Comparison of ENCODE assay signal across 8 cellular contexts in the genomic region with DNA sequence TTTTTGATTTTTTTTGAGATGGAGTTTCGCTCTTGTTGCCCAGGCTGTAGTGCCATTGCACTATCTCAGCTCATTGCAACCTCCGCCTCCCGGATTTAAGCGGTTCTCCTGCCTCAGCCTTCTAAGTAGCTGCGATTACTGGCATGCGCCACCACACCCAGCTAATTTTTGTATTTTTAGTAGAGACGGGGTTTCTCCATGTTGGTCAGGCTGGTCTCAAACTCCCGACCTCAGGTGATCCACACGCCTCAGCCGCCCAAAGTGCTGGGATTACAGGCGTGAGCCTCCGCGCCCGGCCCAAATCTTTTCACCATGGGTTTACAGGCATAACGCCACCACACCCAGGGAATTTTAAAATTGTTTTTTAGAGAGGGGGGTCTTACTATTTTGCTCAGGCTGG. TPM values are rescaled to one million over a fixed set of nuclear protein-coding genes. Genes with fewer than 3 reads are reported as not detected.
DNase-seq lines count a peak whose midpoint lies in the region; ATAC-seq, FAIRE-seq and TF ChIP-seq lines count a peak whose summit lies in the region.
"Not testable (repeated sequence)": the region's sequence is repeated elsewhere in the genome, so short reads cannot be mapped to it uniquely, and the experiment has no call there.

No MANE protein-coding gene starts in this region.

- not testable (repeated sequence) for H3K23ac ChIP-seq in H9 (ENCODE audit: insufficient read length, low read depth, low read length)

- FAIRE-seq in A549 (lab: Jason Lieb, UNC) = not testable (repeated sequence)

- not testable (repeated sequence) for H4K8ac ChIP-seq in H9 (replicated peaks; ENCODE audit: insufficient read length, low read depth, low read length)

- H4K5ac ChIP-seq in H9 (ENCODE audit: insufficient read length, low read depth, low read length) = not testable (repeated sequence)

- H3T11ph ChIP-seq in H9 (ENCODE audit: low read length) = not testable (repeated sequence)

- not testable (repeated sequence) for H3K79me1 ChIP-seq in H9 (ENCODE audit: insufficient read depth, low read depth, low read length, poor library complexity, severe bottlenecking)

- not testable (repeated sequence) for H3K4ac ChIP-seq in H9 (ENCODE audit: low read depth, low read length)

- H2AFZ ChIP-seq in H9 (ENCODE audit: low read length); neural progenitor cell (replicated peaks): not testable (repeated sequence)

- H3K9me3 ChIP-seq in A549; H9 (ENCODE audit: control insufficient read depth, low read depth, low read length); SK-N-MC (ENCODE audit: low read depth, low read length); right cardiac atrium (ENCODE audit: control insufficient read depth, low read length); neural progenitor cell (ENCODE audit: low read depth); testis: not testable (repeated sequence)

- intact Hi-C loops in activated T-helper 1 cell treated with anti-CD3 and anti-CD28 coated beads, Interleukin-12 subunit alpha, Interleukin-12 subunit beta, Interleukin-2, Interleukin-4 antibody, amounts not matched to agents 30 ng/mL and 10 ng/mL and 1 ng/mL, durations not matched to agents 14 hours and 24 hours and 36 hours (cut with micrococcal nuclease) = loop anchor here (5.0 kb wide), 1 partner anchor 1708 kb away; no protein-coding TSS in a partner anchor
- intact Hi-C loops in right cardiac atrium (cut with DNase I); testis (cut with DNase I; ENCODE audit: low total_unique reads): not testable (repeated sequence)

- CTCF ChIA-PET in A549 (lab: Yijun Ruan, JAX) = interaction anchor here (1.1 kb wide), 1 partner anchor 18 kb away, joined by 3 read pairs; no protein-coding TSS in a partner anchor

- H3K36me3 Mint-ChIP-seq in H9 (ENCODE audit: insufficient read depth in 1 of 3, low read depth in 3 of 3) (peaks cover 19 to 56% (median 37%) of the 10 kb centered on the region in 3 experiments; a peak in 6 of 7 replicates), neural progenitor cell (peaks cover 26% of the 10 kb centered on the region)
- H3K36me3 Mint-ChIP-seq in activated T-helper 1 cell treated with anti-CD3 and anti-CD28 coated beads, Interleukin-12 subunit alpha, Interleukin-12 subunit beta, Interleukin-2, Interleukin-4 antibody, amounts not matched to agents 30 ng/mL and 10 ng/mL and 1 ng/mL, durations not matched to agents 14 hours and 24 hours and 36 hours (ENCODE audit: low read depth) = peaks cover 32% of the 10 kb centered on the region
- H3K36me3 Mint-ChIP-seq in central memory CD8-positive, alpha-beta T cell (ENCODE audit: insufficient read depth) = peaks cover 42% of the 10 kb centered on the region

- not testable (repeated sequence) for H3K79me2 ChIP-seq in H9 (ENCODE audit: insufficient read depth, low read length)
- peaks cover 51% of the 10 kb centered on the region for H3K79me2 ChIP-seq in neural progenitor cell (ENCODE audit: low read depth)

- TF ChIP-seq RAD21 in A549 (conservative IDR thresholded peaks at IDR 0.05 in 1 of 2, IDR thresholded peaks at IDR 0.05 in 1 of 2) = not testable (repeated sequence)

- TF ChIP-seq CTCF in A549 (IDR thresholded peaks at IDR 0.05); H9 (conservative IDR thresholded peaks at IDR 0.05); neural progenitor cell (IDR thresholded peaks at IDR 0.05); testis (IDR thresholded peaks at IDR 0.05): not testable (repeated sequence)

- not testable (repeated sequence) for DNase-seq in A549 (ENCODE audit: low read depth in 1 of 2, low spot score in 1 of 2); SK-N-MC (ENCODE audit: low read depth, low spot score); activated T-helper 1 cell treated with anti-CD3 and anti-CD28 coated beads, Interleukin-12 subunit alpha, Interleukin-12 subunit beta, Interleukin-2, Interleukin-4 antibody, amounts not matched to agents 30 ng/mL and 10 ng/mL and 1 ng/mL, durations not matched to agents 14 hours and 24 hours and 36 hours (ENCODE audit: low spot score); central memory CD8-positive, alpha-beta T cell (ENCODE audit: low spot score in 2 of 2); neural progenitor cell (ENCODE audit: low spot score); testis
- DNase-seq in H9 (peak; percentile 30), right cardiac atrium (peak in 2 of 3 donors; percentile 48 to 58)

- H3K9ac ChIP-seq in H9 (ENCODE audit: extremely low read depth, insufficient read length, low read length); SK-N-MC (ENCODE audit: insufficient read length); neural progenitor cell: not testable (repeated sequence)

- H3K18ac ChIP-seq in H9 (ENCODE audit: insufficient read length, low read depth, low read length) = not testable (repeated sequence)

- H3K27ac ChIP-seq in A549; H9 (ENCODE audit: insufficient read length, low read depth, low read length); right cardiac atrium (ENCODE audit: low read length); neural progenitor cell: not testable (repeated sequence)
- peak overlapping the region; percentile 30; the same call in 1 of the 2 replicates for H3K27ac ChIP-seq in SK-N-MC
- H3K27ac ChIP-seq in testis = peak overlapping the region in 1 of 2 donors; percentile 93

- H3F3A ChIP-seq in neural progenitor cell (ENCODE audit: low read depth) = peaks cover 38% of the 10 kb centered on the region

- peak overlapping the region; percentile 90 for H3K4me2 ChIP-seq in A549
- H3K4me2 ChIP-seq in H9 (ENCODE audit: insufficient read depth, insufficient read length, low read length) = not testable (repeated sequence)
- H3K4me2 ChIP-seq in neural progenitor cell = peak overlapping the region; percentile 61

- not testable (repeated sequence) for H2BK120ac ChIP-seq in H9 (ENCODE audit: low read depth, low read length, poor library complexity, severe bottlenecking)

- H2BK5ac ChIP-seq in H9 (ENCODE audit: insufficient read length, low read length) = not testable (repeated sequence)

- H3K4me1 ChIP-seq in A549; H9 (ENCODE audit: insufficient read depth, low read length); right cardiac atrium (ENCODE audit: control insufficient read depth, insufficient read depth, low read length); testis: not testable (repeated sequence)
- H3K4me1 ChIP-seq in neural progenitor cell = peaks cover 14% of the 10 kb centered on the region

- not testable (repeated sequence) for H4K91ac ChIP-seq in H9 (ENCODE audit: insufficient read length, low read depth, low read length)

- H2BK15ac ChIP-seq in H9 (ENCODE audit: low read depth, low read length) = not testable (repeated sequence)

- H3K4me3 Mint-ChIP-seq in H9 (peak overlapping the region; percentile 50 to 68; a peak in 3 of 5 replicates), neural progenitor cell (peak overlapping the region; percentile 67)
- H3K4me3 Mint-ChIP-seq in activated T-helper 1 cell treated with anti-CD3 and anti-CD28 coated beads, Interleukin-12 subunit alpha, Interleukin-12 subunit beta, Interleukin-2, Interleukin-4 antibody, amounts not matched to agents 30 ng/mL and 10 ng/mL and 1 ng/mL, durations not matched to agents 14 hours and 24 hours and 36 hours = peak overlapping the region; percentile 61
- H3K4me3 Mint-ChIP-seq in central memory CD8-positive, alpha-beta T cell = not testable (repeated sequence)

- not testable (repeated sequence) for H2BK20ac ChIP-seq in H9 (ENCODE audit: low read depth, low read length, poor library complexity, severe bottlenecking)

- not testable (repeated sequence) for H2BK12ac ChIP-seq in H9 (ENCODE audit: insufficient read length, low read depth, low read length)

- not testable (repeated sequence) for TF ChIP-seq EP300 in A549 (IDR thresholded peaks at IDR 0.05)

- not testable (repeated sequence) for H3K4me3 ChIP-seq in A549; SK-N-MC; right cardiac atrium (ENCODE audit: low read length); neural progenitor cell
- H3K4me3 ChIP-seq in testis = peak overlapping the region; percentile 96 to 97

- TF ChIP-seq POLR2A in A549 (IDR thresholded peaks at IDR 0.05; ENCODE audit: low read length); testis (IDR thresholded peaks at IDR 0.05): not testable (repeated sequence)

- peak overlapping the region; percentile 91 to 96 (median 96); a peak in 5 of 7 replicates for H3K27ac Mint-ChIP-seq in H9
- peak overlapping the region; percentile 59 for H3K27ac Mint-ChIP-seq in activated T-helper 1 cell treated with anti-CD3 and anti-CD28 coated beads, Interleukin-12 subunit alpha, Interleukin-12 subunit beta, Interleukin-2, Interleukin-4 antibody, amounts not matched to agents 30 ng/mL and 10 ng/mL and 1 ng/mL, durations not matched to agents 14 hours and 24 hours and 36 hours
- peak overlapping the region; percentile 38 for H3K27ac Mint-ChIP-seq in central memory CD8-positive, alpha-beta T cell (ENCODE audit: low read depth)
- not testable (repeated sequence) for H3K27ac Mint-ChIP-seq in neural progenitor cell

- H3K27me3 ChIP-seq in H9 (ENCODE audit: insufficient read depth, low read length); right cardiac atrium (ENCODE audit: control insufficient read depth, insufficient read depth); neural progenitor cell; testis: not testable (repeated sequence)

- not testable (repeated sequence) for H3K56ac ChIP-seq in H9 (ENCODE audit: insufficient read length, low read depth, low read length)

- H3K27me3 Mint-ChIP-seq in H9 (ENCODE audit: low read depth); activated T-helper 1 cell treated with anti-CD3 and anti-CD28 coated beads, Interleukin-12 subunit alpha, Interleukin-12 subunit beta, Interleukin-2, Interleukin-4 antibody, amounts not matched to agents 30 ng/mL and 10 ng/mL and 1 ng/mL, durations not matched to agents 14 hours and 24 hours and 36 hours (ENCODE audit: insufficient read depth); central memory CD8-positive, alpha-beta T cell; neural progenitor cell (ENCODE audit: insufficient read depth, low read depth): not testable (repeated sequence)

- POLR2A ChIA-PET in A549 (lab: Yijun Ruan, JAX) = interaction anchor here (2.0 kb wide), 1 partner anchor 23 kb away, joined by 7 read pairs; no protein-coding TSS in a partner anchor

- H3K14ac ChIP-seq in H9 (ENCODE audit: insufficient read depth, low read length) = not testable (repeated sequence)

- H3K9me3 Mint-ChIP-seq in H9; activated T-helper 1 cell treated with anti-CD3 and anti-CD28 coated beads, Interleukin-12 subunit alpha, Interleukin-12 subunit beta, Interleukin-2, Interleukin-4 antibody, amounts not matched to agents 30 ng/mL and 10 ng/mL and 1 ng/mL, durations not matched to agents 14 hours and 24 hours and 36 hours; central memory CD8-positive, alpha-beta T cell; neural progenitor cell: not testable (repeated sequence)

- not testable (repeated sequence) for H4K20me1 ChIP-seq in H9 (ENCODE audit: control insufficient read depth, insufficient read depth, insufficient read length); neural progenitor cell (ENCODE audit: low read depth)

- H3K4me1 Mint-ChIP-seq in H9 = peaks cover 15 to 36% of the 10 kb centered on the region in 2 experiments
- H3K4me1 Mint-ChIP-seq in activated T-helper 1 cell treated with anti-CD3 and anti-CD28 coated beads, Interleukin-12 subunit alpha, Interleukin-12 subunit beta, Interleukin-2, Interleukin-4 antibody, amounts not matched to agents 30 ng/mL and 10 ng/mL and 1 ng/mL, durations not matched to agents 14 hours and 24 hours and 36 hours (ENCODE audit: low read depth) = peaks cover 38% of the 10 kb centered on the region
- H3K4me1 Mint-ChIP-seq in central memory CD8-positive, alpha-beta T cell = peaks cover 16% of the 10 kb centered on the region
- H3K4me1 Mint-ChIP-seq in neural progenitor cell = not testable (repeated sequence)

- peaks cover 47% of the 10 kb centered on the region for H3K36me3 ChIP-seq in SK-N-MC (ENCODE audit: insufficient read depth, low read length)
- peaks cover 14% of the 10 kb centered on the region for H3K36me3 ChIP-seq in neural progenitor cell
- not testable (repeated sequence) for H3K36me3 ChIP-seq in testis (ENCODE audit: low read depth, missing control alignments)

- H3K23me2 ChIP-seq in H9 (ENCODE audit: insufficient read length, low read depth, low read length, poor library complexity, severe bottlenecking) = not testable (repeated sequence)

- 87% methylated on average over 15 of the region's 15 CpGs for WGBS in A549 (ENCODE audit: missing lambda C conversion rate)
- WGBS in H9 (ENCODE audit: extremely low coverage, insufficient read length, low lambda C conversion rate) = no CpG with 5 or more reads among the region's 15 CpGs
- WGBS in right cardiac atrium = 92% methylated on average over 15 of the region's 15 CpGs
- WGBS in testis, 2 donors = 71 to 83% methylated on average over 15 of the region's 15 CpGs

- H2AK5ac ChIP-seq in H9 (ENCODE audit: insufficient read length, low read length) = not testable (repeated sequence)

- not testable (repeated sequence) for ATAC-seq in A549; central memory CD8-positive, alpha-beta T cell (replicated peaks; ENCODE audit: extremely low read depth, poor library complexity, severe bottlenecking); right cardiac atrium

RNA-seq across cellular contexts. Expression of gene STYX, which starts 0.9 kb away (rescaled TPM):
- 9.1 and 12.0 TPM in 2 replicates for polyA plus RNA-seq in A549 (2011; rRNA removed)
- polyA plus RNA-seq in A549 (2012; cell fraction: cytosol; rRNA removed) = 2.5 and 3.1 TPM in 2 replicates
- polyA plus RNA-seq in A549 (2012; cell fraction: nucleus; rRNA removed) = 1.0 and 1.5 TPM in 2 replicates
- polyA plus RNA-seq in A549 (2017; fragmentation: RNase III; extraction: RNeasy Plus Mini Kit Qiagen cat#74134 plus additional on column Dnase treatment) = 6.6 to 7.6 TPM (median 7.6 TPM) in 3 replicates
- 5.0 and 5.1 TPM in 2 replicates for polyA minus RNA-seq in A549 (2011; rRNA and poly(A)+ RNA removed)
- 24.0 and 26.9 TPM in 2 replicates for total RNA-seq in H9 (2021)
- total RNA-seq in activated T-helper 1 cell treated with anti-CD3 and anti-CD28 coated beads, Interleukin-12 subunit alpha, Interleukin-12 subunit beta, Interleukin-2, Interleukin-4 antibody, amounts not matched to agents 30 ng/mL and 10 ng/mL and 1 ng/mL, durations not matched to agents 14 hours and 24 hours and 36 hours = 18.7 and 21.3 TPM in 2 replicates
- 10 to 100 TPM; 12.7 to 13.6 (median 12.9) TPM for total RNA-seq in right cardiac atrium
- 6.6 TPM for polyA plus RNA-seq in right cardiac atrium
- total RNA-seq in neural progenitor cell (ENCODE audit: low replicate concordance) = 33.6 and 55.7 TPM in 2 replicates
- 10 to 100 TPM; 20.4 to 26.5 TPM for total RNA-seq in testis
- 19.5 TPM for polyA plus RNA-seq in testis (ENCODE audit: insufficient read depth, low read depth, low replicate concordance)

RNA-seq across cellular contexts. Expression of gene PSMC6, which starts 22.0 kb away (rescaled TPM):
- polyA plus RNA-seq in A549 (2011; rRNA removed) (115 and 180 TPM in 2 replicates), A549 (2017; fragmentation: RNase III; extraction: RNeasy Plus Mini Kit Qiagen cat#74134 plus additional on column Dnase treatment) (147 to 167 TPM (median 150 TPM) in 3 replicates), right cardiac atrium (84.8 TPM), testis (ENCODE audit: insufficient read depth, low read depth, low replicate concordance) (45.0 TPM)
- polyA plus RNA-seq in A549 (2012; cell fraction: cytosol; rRNA removed) = 34.8 and 44.7 TPM in 2 replicates
- polyA plus RNA-seq in A549 (2012; cell fraction: nucleus; rRNA removed) = 23.6 and 45.1 TPM in 2 replicates
- polyA minus RNA-seq in A549 (2011; rRNA and poly(A)+ RNA removed) = 38.9 and 48.1 TPM in 2 replicates
- total RNA-seq in H9 (2021) (98.1 and 103 TPM in 2 replicates), right cardiac atrium (10 to 100 TPM; 66.9 to 79.2 (median 77.2) TPM), neural progenitor cell (ENCODE audit: low replicate concordance) (132 and 265 TPM in 2 replicates), testis (10 to 100 TPM; 59.0 to 75.9 TPM)
- 130 and 132 TPM in 2 replicates for total RNA-seq in activated T-helper 1 cell treated with anti-CD3 and anti-CD28 coated beads, Interleukin-12 subunit alpha, Interleukin-12 subunit beta, Interleukin-2, Interleukin-4 antibody, amounts not matched to agents 30 ng/mL and 10 ng/mL and 1 ng/mL, durations not matched to agents 14 hours and 24 hours and 36 hours

RNA-seq across cellular contexts. Expression of gene ERO1A, which starts 33.7 kb away (rescaled TPM):
- 67.5 and 69.1 TPM in 2 replicates for polyA plus RNA-seq in A549 (2011; rRNA removed)
- 19.2 and 25.1 TPM in 2 replicates for polyA plus RNA-seq in A549 (2012; cell fraction: cytosol; rRNA removed)
- polyA plus RNA-seq in A549 (2012; cell fraction: nucleus; rRNA removed) = 17.8 and 18.9 TPM in 2 replicates
- polyA plus RNA-seq in A549 (2017; fragmentation: RNase III; extraction: RNeasy Plus Mini Kit Qiagen cat#74134 plus additional on column Dnase treatment) = 38.1 to 39.4 TPM (median 39.2 TPM) in 3 replicates
- 14.4 and 15.5 TPM in 2 replicates for polyA minus RNA-seq in A549 (2011; rRNA and poly(A)+ RNA removed)
- total RNA-seq in H9 (2021) = 37.1 and 41.5 TPM in 2 replicates
- 144 and 158 TPM in 2 replicates for total RNA-seq in activated T-helper 1 cell treated with anti-CD3 and anti-CD28 coated beads, Interleukin-12 subunit alpha, Interleukin-12 subunit beta, Interleukin-2, Interleukin-4 antibody, amounts not matched to agents 30 ng/mL and 10 ng/mL and 1 ng/mL, durations not matched to agents 14 hours and 24 hours and 36 hours
- total RNA-seq in right cardiac atrium = 10 to 100 TPM; 13.6 to 19.1 (median 15.7) TPM
- 7.2 TPM for polyA plus RNA-seq in right cardiac atrium
- 41.1 and 54.1 TPM in 2 replicates for total RNA-seq in neural progenitor cell (ENCODE audit: low replicate concordance)
- 10 to 100 TPM; 26.6 to 27.7 TPM for total RNA-seq in testis
- polyA plus RNA-seq in testis (ENCODE audit: insufficient read depth, low read depth, low replicate concordance) = 11.0 TPM
